Comparison of ENCODE assay signal across 22 cellular contexts in the genomic region with DNA sequence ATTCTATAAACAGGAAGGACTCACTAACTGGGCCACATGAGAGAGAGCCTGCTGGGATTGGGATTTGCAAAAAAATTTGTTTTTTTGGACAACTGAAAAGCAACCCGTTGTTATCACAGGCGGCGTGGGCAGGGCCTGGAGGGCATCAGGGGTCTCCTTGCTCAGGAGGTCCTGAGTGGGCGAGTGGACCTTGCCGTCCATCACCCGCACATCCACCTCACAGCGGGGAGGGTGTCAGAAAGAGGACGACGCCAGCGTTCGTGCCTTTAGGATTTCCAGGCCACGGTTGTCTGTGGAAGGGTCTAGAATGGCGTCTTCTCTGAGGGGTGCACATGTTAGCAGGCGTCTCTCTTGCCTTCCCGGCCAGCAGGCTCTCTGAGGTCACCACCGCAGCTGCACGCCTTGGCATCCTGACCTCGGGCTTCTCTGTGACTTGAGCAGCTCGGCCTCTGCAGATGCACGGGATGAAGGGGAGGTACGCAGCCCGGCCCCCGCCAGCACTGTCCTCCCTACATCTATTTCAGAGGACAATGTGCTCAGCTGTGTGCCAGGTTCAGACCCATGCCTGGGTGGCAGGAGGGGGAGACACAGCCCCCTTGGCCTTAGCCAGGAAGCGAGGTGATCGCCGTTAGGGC.
DNase-seq lines count a peak whose midpoint lies in the region; ATAC-seq, FAIRE-seq and TF ChIP-seq lines count a peak whose summit lies in the region.
"Had no signal": no experiment of that assay in that cellular context is flagged by ENCODE, and none has a peak within 500 bp of the region (broad histone marks: within the 10 kb centered on the region; RNA-seq: fewer than 3 reads in every experiment).

No MANE protein-coding gene starts in this region.

- no peaks in the 10 kb centered on the region for H3K36me3 ChIP-seq in kidney (ENCODE audit: control insufficient read depth in 1 of 2, insufficient read depth in 2 of 2, low read length in 2 of 2)
- H3K36me3 ChIP-seq in brain microvascular endothelial cell (replicated peaks) = no peaks in the 10 kb centered on the region
- H3K36me3 ChIP-seq: BLaER1, HAP-1 had no signal

- no peak overlapping the region for H3K4me3 ChIP-seq in kidney (ENCODE audit: low read length in 2 of 2)
- no peak overlapping the region for H3K4me3 ChIP-seq in brain microvascular endothelial cell (ENCODE audit: low read depth, low read length)
- H3K4me3 ChIP-seq: BLaER1, HAP-1 had no signal

- peak; percentile 14 for DNase-seq in activated effector memory CD4-positive, alpha-beta T cell treated with anti-CD3 and anti-CD28 coated beads, Interleukin-2, amount 50 U/mL, for 16 hours
- DNase-seq in activated effector memory CD4-positive, alpha-beta T cell treated with Interleukin-2 at 50 U/mL for 16 hours = no peak
- DNase-seq in kidney (peak; percentile 49), posterior vena cava (ENCODE audit: low spot score) (peak; percentile 71), brain microvascular endothelial cell (no peak), NOMO-1 treated with DMSO at 0.1 percent for 48 hours (lab: John Stamatoyannopoulos, UW; ENCODE audit: unreplicated experiment) (no peak)
- DNase-seq: Caco-2; CD4-positive, CD25-positive, alpha-beta regulatory T cell; CD8-positive, alpha-beta T cell; DMS153; DND-41; GOT3; HFFc6 had no signal

- H3K9me3 ChIP-seq in kidney (ENCODE audit: control insufficient read depth in 1 of 2, low read length in 2 of 2) = no peaks in the 10 kb centered on the region
- H3K9me3 ChIP-seq: BLaER1, Caco-2, HAP-1 had no signal

- no peaks in the 10 kb centered on the region for H3K27me3 ChIP-seq in brain microvascular endothelial cell (replicated peaks)
- H3K27me3 ChIP-seq: BLaER1 had no signal

- no peak for FAIRE-seq in kidney (lab: Jason Lieb, UNC)
- FAIRE-seq: A204.1, G401.6, GM12892, H54 had no signal

- H3K27ac ChIP-seq in kidney (ENCODE audit: low read depth in 2 of 2, low read length in 2 of 2) = no peak overlapping the region
- H3K27ac ChIP-seq in brain microvascular endothelial cell = no peak overlapping the region
- H3K27ac ChIP-seq: 22Rv1, BLaER1, C4-2B had no signal

- ATAC-seq in HG03159 (IDR thresholded peaks at IDR 0.05; ENCODE audit: unreplicated experiment) = no peak
- ATAC-seq: CD8-positive, alpha-beta T cell had no signal

- H3K4me1 ChIP-seq in kidney (ENCODE audit: control insufficient read depth in 1 of 2, insufficient read depth in 1 of 2, low read depth in 1 of 2, low read length in 2 of 2) = no peaks in the 10 kb centered on the region
- H3K4me1 ChIP-seq: BLaER1, Caco-2, HAP-1 had no signal

- in situ Hi-C loops in brain microvascular endothelial cell (cut with HindIII; ENCODE audit: low pct_ligation_motif_present, low sequenced_read_pairs) = no loop called here

- TF ChIP-seq CTCF in kidney (IDR thresholded peaks at IDR 0.05; ENCODE audit: borderline replicate concordance, extremely low read depth, insufficient read depth) (no peak), brain microvascular endothelial cell (IDR thresholded peaks at IDR 0.05; ENCODE audit: low read depth, low read length, missing control alignments) (no peak)

- intact Hi-C loops in kidney (cut with DNase I) = no loop called here
- intact Hi-C loops in posterior vena cava (cut with DNase I) = no loop called here

- H3K9ac ChIP-seq in kidney (ENCODE audit: low read length in 2 of 2) = no peak overlapping the region
- H3K9ac ChIP-seq: BLaER1 had no signal

Comparison
In these comparisons a context has a peak if more than half of its experiments do, and no peak if none do; other contexts are left out.
1. DNase-seq: peak in activated effector memory CD4-positive, alpha-beta T cell treated with anti-CD3 and anti-CD28 coated beads, Interleukin-2, amount 50 U/mL, for 16 hours (single experiment), kidney (single experiment) and posterior vena cava (single experiment); none in activated effector memory CD4-positive, alpha-beta T cell treated with Interleukin-2 at 50 U/mL for 16 hours (single experiment), brain microvascular endothelial cell (single experiment) and NOMO-1 treated with DMSO at 0.1 percent for 48 hours (single experiment).